Comparison of ENCODE assay signal across 18 cellular contexts in the genomic region with DNA sequence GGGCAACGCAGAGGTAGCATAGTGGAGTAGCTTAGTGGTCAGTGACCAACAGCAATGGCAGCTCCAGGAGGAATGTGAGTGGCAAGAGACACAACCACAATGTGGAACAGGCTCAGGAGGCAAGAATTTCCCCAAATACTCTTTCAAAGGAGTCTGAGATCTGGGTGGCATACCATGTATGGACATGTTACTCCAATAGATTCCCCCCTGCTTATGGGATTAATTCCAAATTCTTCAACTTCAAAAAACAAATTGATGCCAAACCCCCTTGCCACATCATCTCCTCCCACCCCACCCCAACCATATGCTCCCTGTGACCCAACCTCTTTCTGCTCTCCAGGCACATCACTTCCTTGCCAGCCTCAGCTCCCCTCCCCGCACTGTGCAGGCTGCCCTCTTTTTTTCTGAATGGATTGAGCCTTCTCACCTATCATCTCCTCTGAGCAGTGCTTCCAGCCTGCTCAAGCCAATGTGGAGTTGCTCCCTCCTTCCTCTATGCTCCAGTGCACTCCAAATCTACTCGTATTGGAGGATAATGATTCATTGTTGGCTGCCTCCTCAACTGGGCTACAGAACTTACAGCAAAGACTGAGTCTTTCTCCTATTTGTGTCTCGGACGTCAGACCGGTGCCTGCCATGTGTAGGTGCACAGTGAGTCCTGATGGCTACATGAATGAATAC.
DNase-seq lines count a peak whose midpoint lies in the region; ATAC-seq, FAIRE-seq and TF ChIP-seq lines count a peak whose summit lies in the region.
"Had no signal": no experiment of that assay in that cellular context is flagged by ENCODE, and none has a peak within 500 bp of the region (broad histone marks: within the 10 kb centered on the region; RNA-seq: fewer than 3 reads in every experiment).

No MANE protein-coding gene starts in this region.

- H3K27me3 ChIP-seq in foreskin keratinocyte: no peaks in the 10 kb centered on the region
- H3K27me3 ChIP-seq: esophagus muscularis mucosa, transverse colon had no signal

- H3K4me1 ChIP-seq in foreskin keratinocyte: no peaks in the 10 kb centered on the region

- no peak for TF ChIP-seq CTCF in foreskin keratinocyte (conservative IDR thresholded peaks at IDR 0.05)

- DNase-seq in left ventricle myocardium superior (no peak), cardiac septum (ENCODE audit: low spot score) (no peak), RPMI7951 (ENCODE audit: low read depth) (peak; percentile 88), foreskin keratinocyte (peak; percentile 24 to 67), urothelium cell line (ENCODE audit: low spot score) (peak; percentile 17), inferior parietal cortex (ENCODE audit: extremely low spot score) (no peak)
- DNase-seq: activated CD4-positive, alpha-beta T cell treated with anti-CD3 and anti-CD28 coated beads, Interleukin-2, amount 50 U/mL, for 4 hours; amniotic stem cell; dermis blood vessel endothelial cell; GF-D8; stimulated activated CD4-positive, alpha-beta T cell treated with anti-CD3 and anti-CD28 coated beads, Interleukin-4, amount 100 ng/mL, for 24 hours; transverse colon had no signal

- FAIRE-seq in urothelium cell line (lab: Jason Lieb, UNC): no peak
- FAIRE-seq: HTR-8/SVneo, TTC549 had no signal

- H3K27ac ChIP-seq in foreskin keratinocyte: no peak overlapping the region
- H3K27ac ChIP-seq: esophagus muscularis mucosa, transverse colon had no signal

- ATAC-seq in left ventricle myocardium superior (peak; percentile 17), foreskin keratinocyte (peak; percentile 35), HG03457 (IDR thresholded peaks at IDR 0.05; ENCODE audit: unreplicated experiment) (no peak), HG03135 (IDR thresholded peaks at IDR 0.05; ENCODE audit: unreplicated experiment) (no peak)
- ATAC-seq: SK-N-SH treated with all-trans-retinoic acid at 6 μM for 48 hours had no signal

- intact Hi-C loops in left ventricle myocardium superior (cut with micrococcal nuclease): no loop called here
- intact Hi-C loops in cardiac septum (cut with DNase I): no loop called here

Comparison
In these comparisons a context has a peak if more than half of its experiments do, and no peak if none do; other contexts are left out.
1. ATAC-seq: peak in left ventricle myocardium superior (single experiment) and foreskin keratinocyte (single experiment); none in HG03457 (single experiment) and HG03135 (single experiment).
2. DNase-seq: peak in RPMI7951 (single experiment), foreskin keratinocyte (2 of 2) and urothelium cell line (single experiment); none in left ventricle myocardium superior (single experiment), cardiac septum (single experiment) and inferior parietal cortex (single experiment).